In the genomic region with DNA sequence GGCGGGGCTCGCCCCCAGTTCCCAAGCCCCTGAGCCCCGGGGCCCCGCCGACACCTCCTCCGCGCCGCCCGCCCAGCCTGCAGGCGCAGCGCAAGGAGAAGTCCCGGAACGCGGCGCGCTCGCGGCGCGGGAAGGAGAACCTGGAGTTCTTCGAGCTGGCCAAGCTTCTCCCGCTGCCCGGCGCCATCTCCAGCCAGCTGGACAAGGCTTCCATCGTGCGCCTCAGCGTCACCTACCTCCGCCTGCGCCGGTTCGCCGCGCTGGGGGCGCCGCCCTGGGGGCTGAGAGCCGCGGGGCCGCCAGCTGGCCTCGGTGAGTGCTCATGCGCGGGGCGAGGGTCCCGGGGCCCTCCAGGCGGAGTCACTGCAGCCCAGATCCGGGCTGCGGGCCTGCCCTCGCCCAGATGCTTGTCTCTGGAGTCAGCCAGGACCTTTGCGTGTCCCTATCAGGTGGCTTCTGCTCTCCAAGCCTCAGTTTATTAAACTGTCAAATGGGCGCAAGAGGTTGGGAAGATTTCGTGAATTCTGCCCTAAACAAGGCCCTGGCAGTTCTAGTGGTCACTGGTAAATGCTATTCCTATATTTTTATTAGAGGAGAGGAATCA, we compare ENCODE assay signal across 11 cellular contexts. TPM values are rescaled to one million over a fixed set of nuclear protein-coding genes. Genes with fewer than 3 reads are reported as not detected.
DNase-seq lines count a peak whose midpoint lies in the region; ATAC-seq, FAIRE-seq and TF ChIP-seq lines count a peak whose summit lies in the region.
"Had no signal": no experiment of that assay in that cellular context is flagged by ENCODE, and none has a peak within 500 bp of the region (broad histone marks: within the 10 kb centered on the region; RNA-seq: fewer than 3 reads in every experiment).

No MANE protein-coding gene starts in this region.

- H3K9ac ChIP-seq in keratinocyte (ENCODE audit: control insufficient read depth, extremely low read depth, insufficient read depth, low read length), result no peak overlapping the region

- H3K4me3 ChIP-seq in heart right ventricle, result peak overlapping the region in 7 of 10 donors; percentile 12 to 49 (median 38)
- H3K4me3 ChIP-seq in ascending aorta, result peak overlapping the region; percentile 54 to 56
- H3K4me3 ChIP-seq in keratinocyte (ENCODE audit: control insufficient read depth in 2 of 3, extremely low read depth in 1 of 3, insufficient read depth in 2 of 3, low read depth in 1 of 3, low read length in 3 of 3), result peak overlapping the region in 1 of 3 experiments; percentile 4

- no peaks in the 10 kb centered on the region for H3K36me3 ChIP-seq in heart right ventricle
- H3K36me3 ChIP-seq in ascending aorta, result no peaks in the 10 kb centered on the region
- no peaks in the 10 kb centered on the region for H3K36me3 ChIP-seq in keratinocyte (ENCODE audit: control insufficient read depth in 2 of 2, extremely low read depth in 1 of 2, insufficient read depth in 2 of 2, low read length in 2 of 2)
- H3K36me3 ChIP-seq: brain microvascular endothelial cell had no signal

- TF ChIP-seq CTCF in heart right ventricle (IDR thresholded peaks at IDR 0.05) (no peak), ascending aorta (IDR thresholded peaks at IDR 0.05) (no peak), keratinocyte (optimal IDR thresholded peaks at IDR 0.05 in 1 of 3, IDR thresholded peaks at IDR 0.05 in 1 of 3, conservative IDR thresholded peaks at IDR 0.05 in 1 of 3; ENCODE audit: extremely low read depth in 1 of 3, insufficient read depth in 2 of 3, low read length in 3 of 3) (no peak), type B pancreatic cell (conservative IDR thresholded peaks at IDR 0.05) (no peak)

- ATAC-seq in heart right ventricle (peak in 1 of 8 donors; percentile 12), GM21447 (IDR thresholded peaks at IDR 0.05; ENCODE audit: unreplicated experiment) (no peak), GM19463 (IDR thresholded peaks at IDR 0.05; ENCODE audit: unreplicated experiment) (no peak)

- intact Hi-C loops in heart right ventricle (cut with DNase I), result no loop called here
- intact Hi-C loops in cardiac septum (cut with DNase I), result no loop called here
- intact Hi-C loops in ascending aorta (cut with DNase I), result no loop called here

- H3K9me3 ChIP-seq in heart right ventricle (no peaks in the 10 kb centered on the region), ascending aorta (no peaks in the 10 kb centered on the region), keratinocyte (ENCODE audit: control insufficient read depth, low read depth, low read length) (no peaks in the 10 kb centered on the region)

- no peaks in the 10 kb centered on the region for H3K79me2 ChIP-seq in keratinocyte (ENCODE audit: control insufficient read depth, insufficient read depth, low read length)

- dilution Hi-C loops in keratinocyte (cut with MboI; ENCODE audit: extremely low pct_ligation_motif_present, low sequenced_read_pairs), result no loop called here

- FAIRE-seq in keratinocyte (lab: Jason Lieb, UNC), result no peak

- H3K27ac ChIP-seq in heart right ventricle (no peak overlapping the region), ascending aorta (no peak overlapping the region), keratinocyte (ENCODE audit: control insufficient read depth, insufficient read depth, low read length) (no peak overlapping the region)
- H3K27ac ChIP-seq: brain microvascular endothelial cell had no signal

- H3K4me3 Mint-ChIP-seq in type B pancreatic cell, result peak overlapping the region; percentile 79

- no peaks in the 10 kb centered on the region for H3K9me3 Mint-ChIP-seq in type B pancreatic cell

- peaks cover 10 to 35% (median 18%) of the 10 kb centered on the region in 9 donors for H3K4me1 ChIP-seq in heart right ventricle
- peaks cover 5 to 17% of the 10 kb centered on the region in 2 donors for H3K4me1 ChIP-seq in ascending aorta
- H3K4me1 ChIP-seq in keratinocyte (ENCODE audit: control insufficient read depth, extremely low read depth, insufficient read depth, low read length), result peaks cover 2% of the 10 kb centered on the region

- WGBS in heart right ventricle, 2 donors, result 6 to 8% methylated on average over 50 of the region's 50 CpGs

- peaks cover 70% of the 10 kb centered on the region for H3K27me3 Mint-ChIP-seq in type B pancreatic cell

- no peaks in the 10 kb centered on the region for H3K36me3 Mint-ChIP-seq in type B pancreatic cell

- H3K27ac Mint-ChIP-seq in type B pancreatic cell, result no peak overlapping the region

- peak overlapping the region; percentile 20 for H3K4me2 ChIP-seq in keratinocyte (ENCODE audit: control insufficient read depth, extremely low read depth, insufficient read depth, low read depth, low read length)

- H4K20me1 ChIP-seq in keratinocyte (ENCODE audit: control insufficient read depth, extremely low read depth, insufficient read depth, low read length), result no peaks in the 10 kb centered on the region

- DNase-seq in heart right ventricle (no peak), cardiac septum (ENCODE audit: low spot score) (no peak), ascending aorta (ENCODE audit: low spot score in 2 of 2) (no peak), keratinocyte (ENCODE audit: low read depth, low spot score) (no peak), type B pancreatic cell (ENCODE audit: extremely low spot score, unreplicated experiment) (no peak), SHP77 (lab: John Stamatoyannopoulos, UW) (no peak)
- DNase-seq: activated CD4-positive, alpha-beta T cell treated with anti-CD3 and anti-CD28 coated beads for 48 hours; brain microvascular endothelial cell; hippocampal formation had no signal

- H3K27me3 ChIP-seq in heart right ventricle, result peaks cover 20 to 87% (median 63%) of the 10 kb centered on the region in 7 donors
- peaks cover 16% of the 10 kb centered on the region for H3K27me3 ChIP-seq in ascending aorta
- H3K27me3 ChIP-seq in keratinocyte (ENCODE audit: control insufficient read depth, extremely low read depth, insufficient read depth, low read length), result peaks cover 59% of the 10 kb centered on the region

- no peak overlapping the region for H2AFZ ChIP-seq in keratinocyte (ENCODE audit: control insufficient read depth, low read length)

- no peaks in the 10 kb centered on the region for H3K9me1 ChIP-seq in keratinocyte (ENCODE audit: control insufficient read depth, extremely low read depth, insufficient read depth, low read length)

- no peaks in the 10 kb centered on the region for H3K4me1 Mint-ChIP-seq in type B pancreatic cell (ENCODE audit: unreplicated experiment)

RNA-seq across cellular contexts. Expression of a gene that starts 2.0 kb away (rescaled TPM):
- total RNA-seq in heart right ventricle (1 to 10 TPM in 1 of 10 donors, under 1 TPM in 7, not detected in 2; 0.17 to 1.3 (median 0.37) TPM), cardiac septum (0.54 TPM), ascending aorta (not detected), type B pancreatic cell (ENCODE audit: low replicate concordance) (3.6 and 6.6 TPM in 2 replicates)
- polyA plus RNA-seq in heart right ventricle (1 to 10 TPM in 1 of 2 donors, under 1 TPM in 1; 0.64 to 1.1 TPM), keratinocyte (0.42 to 0.81 TPM (median 0.42 TPM) in 3 replicates)
- not detected for polyA plus RNA-seq in keratinocyte (2011; ENCODE audit: low read depth)
- polyA plus RNA-seq in keratinocyte (2011; cell fraction: cytosol; rRNA removed), result 0.22 and 1.1 TPM in 2 replicates
- polyA plus RNA-seq in keratinocyte (2011; cell fraction: nucleus; rRNA removed), result 0.34 and 0.44 TPM in 2 replicates
- polyA plus RNA-seq in keratinocyte (2012; ENCODE audit: low replicate concordance), result 0.83 and 1.9 TPM in 2 replicates
- polyA minus RNA-seq in keratinocyte, result 0.53 to 2.2 TPM in 2 of 3 replicates, not detected in the other
- polyA minus RNA-seq in keratinocyte (2011; cell fraction: cytosol; rRNA and poly(A)+ RNA removed), result 3.3 TPM
- polyA minus RNA-seq in keratinocyte (2011; cell fraction: nucleus; rRNA and poly(A)+ RNA removed), result 0.95 TPM in 1 of 2 replicates, not detected in the other

RNA-seq across cellular contexts. Expression of a gene that starts 26.8 kb away (rescaled TPM):
- total RNA-seq in heart right ventricle (10 to 100 TPM; 17.9 to 34.1 (median 23.7) TPM), cardiac septum (31.1 TPM), ascending aorta (64.5 TPM), type B pancreatic cell (ENCODE audit: low replicate concordance) (28.4 and 37.3 TPM in 2 replicates)
- polyA plus RNA-seq in heart right ventricle (10 to 100 TPM; 15.4 to 83.8 TPM), keratinocyte (11.1 to 19.9 TPM (median 11.5 TPM) in 3 replicates)
- 0.42 TPM for polyA plus RNA-seq in keratinocyte (2011; ENCODE audit: low read depth)
- polyA plus RNA-seq in keratinocyte (2011; cell fraction: cytosol; rRNA removed), result 4.4 and 26.3 TPM in 2 replicates
- polyA plus RNA-seq in keratinocyte (2011; cell fraction: nucleus; rRNA removed), result 5.1 and 8.9 TPM in 2 replicates
- 8.8 and 35.2 TPM in 2 replicates for polyA plus RNA-seq in keratinocyte (2012; ENCODE audit: low replicate concordance)
- polyA minus RNA-seq in keratinocyte, result 0.99 to 5.4 TPM (median 1.5 TPM) in 3 replicates
- polyA minus RNA-seq in keratinocyte (2011; cell fraction: cytosol; rRNA and poly(A)+ RNA removed), result 51.8 TPM
- 5.1 and 8.3 TPM in 2 replicates for polyA minus RNA-seq in keratinocyte (2011; cell fraction: nucleus; rRNA and poly(A)+ RNA removed)
